28 cellular contexts compared by ENCODE assay signal in the genomic region with DNA sequence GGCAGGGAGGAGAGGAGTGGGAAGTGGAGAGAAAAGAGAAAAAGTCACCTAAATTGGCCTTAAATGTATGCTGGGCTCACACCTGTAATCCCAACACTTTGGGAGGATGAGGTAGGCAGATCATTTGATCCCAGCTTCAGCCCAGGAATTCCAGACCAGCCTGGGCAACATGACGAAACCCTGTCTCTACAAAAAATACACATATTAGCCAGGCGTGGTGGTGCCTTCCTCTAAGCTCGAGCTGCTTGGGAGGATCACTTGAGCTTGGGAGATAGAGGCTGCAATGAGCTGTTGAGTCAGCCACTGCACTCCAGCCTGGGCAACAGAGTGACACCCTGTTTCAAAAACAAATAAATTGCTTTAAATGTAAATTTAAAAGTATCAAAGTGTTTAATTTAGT. TPM values are rescaled to one million over a fixed set of nuclear protein-coding genes. Genes with fewer than 3 reads are reported as not detected.
DNase-seq lines count a peak whose midpoint lies in the region; ATAC-seq, FAIRE-seq and TF ChIP-seq lines count a peak whose summit lies in the region.
"Had no signal": no experiment of that assay in that cellular context is flagged by ENCODE, and none has a peak within 500 bp of the region (broad histone marks: within the 10 kb centered on the region; RNA-seq: fewer than 3 reads in every experiment).

No MANE protein-coding gene starts in this region.

- H4K91ac ChIP-seq in H1 (replicated peaks; ENCODE audit: insufficient read length, low read length), result no peak overlapping the region

- no peak overlapping the region for H3K14ac ChIP-seq in H1 (ENCODE audit: insufficient read length)

- H2BK20ac ChIP-seq in H1 (ENCODE audit: low read length), result no peak overlapping the region

- no peak overlapping the region for H3K4me3 Mint-ChIP-seq in activated CD4-positive, alpha-beta T cell treated with anti-CD3 and anti-CD28 coated beads for 36 hours
- H3K4me3 Mint-ChIP-seq in neural crest cell, result peak overlapping the region; percentile 35
- H3K4me3 Mint-ChIP-seq in osteocyte (ENCODE audit: unreplicated experiment), result no peak overlapping the region
- H3K4me3 Mint-ChIP-seq: natural killer cell had no signal

- H3K79me1 ChIP-seq in H1 (ENCODE audit: low read depth, low read length), result 0 out of 2 replicates have a peak, but pooled peaks cover 3% of the 10 kb centered on the region

- no peak overlapping the region for H3K4ac ChIP-seq in H1 (replicated peaks; ENCODE audit: insufficient read length, low read depth, low read length)

- H2BK120ac ChIP-seq in H1 (replicated peaks; ENCODE audit: low read depth, low read length), result no peak overlapping the region

- H3K27me3 ChIP-seq in H1 (replicated peaks in 1 of 4; ENCODE audit: control insufficient read depth in 3 of 4, extremely low read depth in 1 of 4, insufficient read depth in 3 of 4, low read length in 3 of 4), result no peaks in the 10 kb centered on the region
- H3K27me3 ChIP-seq: BLaER1 treated with 17β-estradiol and CSF1 and Interleukin-3, amounts not matched to agents 10 nM and 100 nM; uterus had no signal

- peaks cover 26 to 83% of the 10 kb centered on the region in 2 experiments for H3K79me2 ChIP-seq in H1 (ENCODE audit: control insufficient read depth in 1 of 2, insufficient read depth in 2 of 2, low read length in 2 of 2)

- no peak overlapping the region for H3K27ac ChIP-seq in H1 (ENCODE audit: low read depth, low read length)
- H3K27ac ChIP-seq: HL-60, uterus had no signal

- H3K4me2 ChIP-seq in H1 (ENCODE audit: insufficient read depth in 1 of 2, low read depth in 2 of 2, low read length in 2 of 2), result no peak overlapping the region

- H3K56ac ChIP-seq in H1 (replicated peaks; ENCODE audit: insufficient read length, low read depth, low read length), result no peak overlapping the region

- H2BK12ac ChIP-seq in H1 (ENCODE audit: low read depth, low read length), result no peak overlapping the region

- H3K27ac Mint-ChIP-seq in activated CD4-positive, alpha-beta T cell treated with anti-CD3 and anti-CD28 coated beads for 36 hours, result peak overlapping the region; percentile 33
- H3K27ac Mint-ChIP-seq in neural crest cell (ENCODE audit: unreplicated experiment) (no peak overlapping the region), osteocyte (ENCODE audit: unreplicated experiment) (no peak overlapping the region)
- H3K27ac Mint-ChIP-seq: IgD-negative memory B cell, natural killer cell, progenitor cell of endocrine pancreas had no signal

- no peak for TF ChIP-seq RAD21 in H1 (IDR thresholded peaks at IDR 0.05 in 1 of 2, conservative IDR thresholded peaks at IDR 0.05 in 1 of 2; ENCODE audit: low read depth in 2 of 2, low read length in 2 of 2)

- POLR2A ChIA-PET in activated CD4-positive, alpha-beta T cell treated with anti-CD3 and anti-CD28 coated beads for 36 hours (lab: Charles Lee), result interaction anchor here (0.6 kb wide), 2 partner anchors 12 to 138 kb away, joined by 5 to 6 read pairs; no protein-coding TSS in a partner anchor
- POLR2A ChIA-PET in H1 (lab: Charles Lee; ENCODE audit: partially characterized antibody), result interaction anchor here (0.7 to 2.6 kb wide), 3 partner anchors 9 to 20 kb away, joined by 3 to 10 read pairs (median 4); no protein-coding TSS in a partner anchor

- H3K23me2 ChIP-seq in H1 (ENCODE audit: low read depth, low read length), result peaks cover 9% of the 10 kb centered on the region

- H2BK15ac ChIP-seq in H1 (ENCODE audit: low read length), result no peak overlapping the region

- 89% methylated on average over 3 of the region's 3 CpGs; no CpG with 5 or more reads in 1 of the 2 experiments for WGBS in H1 (ENCODE audit: extremely low coverage in 1 of 2, insufficient coverage in 1 of 2, insufficient read length in 1 of 2, insufficient replicate concordance in 2 of 2, low coverage in 1 of 2, low lambda C conversion rate in 2 of 2, missing lambda C conversion rate in 1 of 2), 2 experiments

- CTCF ChIA-PET in activated CD4-positive, alpha-beta T cell treated with anti-CD3 and anti-CD28 coated beads for 36 hours (lab: Charles Lee), result interaction anchor here (0.6 to 4.2 kb wide), 3 partner anchors 13 to 113 kb away, joined by 3 to 13 read pairs (median 5); no protein-coding TSS in a partner anchor
- CTCF ChIA-PET in H1 (lab: Charles Lee; ENCODE audit: partially characterized antibody), result interaction anchor here (0.6 to 1.7 kb wide), 7 partner anchors 13 to 214 kb away, joined by 3 read pairs; no protein-coding TSS in a partner anchor

- no peak overlapping the region for H3K4me3 ChIP-seq in H1 (ENCODE audit: extremely low read depth in 1 of 4, insufficient read depth in 2 of 4, low read depth in 3 of 4, low read length in 4 of 4)
- H3K4me3 ChIP-seq: BLaER1 treated with 17β-estradiol and CSF1 and Interleukin-3, amounts not matched to agents 10 nM and 100 nM; uterus had no signal

- no peak overlapping the region for H3K9ac ChIP-seq in H1 (replicated peaks in 1 of 4; ENCODE audit: extremely low read depth in 1 of 4, low read depth in 3 of 4, low read length in 3 of 4)

- H2AFZ ChIP-seq in H1 (ENCODE audit: low read length), result no peak overlapping the region

- H3K36me3 ChIP-seq in H1 (ENCODE audit: control insufficient read depth in 2 of 4, insufficient read depth in 4 of 4, low read length in 3 of 4), result no peaks in the 10 kb centered on the region
- H3K36me3 ChIP-seq: uterus had no signal

- no peak for TF ChIP-seq EP300 in H1 (IDR thresholded peaks at IDR 0.05; ENCODE audit: borderline replicate concordance in 1 of 2, low read depth in 2 of 2, low read length in 2 of 2)

- TF ChIP-seq CTCF in H1 (IDR thresholded peaks at IDR 0.05; ENCODE audit: control extremely low read depth in 1 of 3, insufficient read depth in 1 of 3, low read depth in 1 of 3, low read length in 3 of 3) (no peak), neural crest cell (conservative IDR thresholded peaks at IDR 0.05) (no peak), osteocyte (IDR thresholded peaks at IDR 0.05) (no peak)

- peaks cover 5 to 13% of the 10 kb centered on the region in 2 experiments for H4K20me1 ChIP-seq in H1 (replicated peaks in 1 of 2; ENCODE audit: control insufficient read depth in 1 of 2, insufficient read depth in 2 of 2, low read length in 2 of 2)

- no peaks in the 10 kb centered on the region for H3K27me3 Mint-ChIP-seq in activated CD4-positive, alpha-beta T cell treated with anti-CD3 and anti-CD28 coated beads for 36 hours
- H3K27me3 Mint-ChIP-seq in neural crest cell (ENCODE audit: low read depth), result no peaks in the 10 kb centered on the region
- H3K27me3 Mint-ChIP-seq in osteocyte (ENCODE audit: unreplicated experiment), result no peaks in the 10 kb centered on the region
- H3K27me3 Mint-ChIP-seq: IgD-negative memory B cell, progenitor cell of endocrine pancreas had no signal

- no peak overlapping the region for H3K18ac ChIP-seq in H1 (ENCODE audit: extremely low read depth, low read length)

- H2AK5ac ChIP-seq in H1 (ENCODE audit: low read depth, low read length), result no peak overlapping the region

- ATAC-seq in activated CD4-positive, alpha-beta T cell treated with anti-CD3 and anti-CD28 coated beads for 36 hours, result no peak
- ATAC-seq: natural killer cell had no signal

- TF ChIP-seq POLR2A in H1 (IDR thresholded peaks at IDR 0.05; ENCODE audit: control extremely low read depth in 1 of 2, low read depth in 2 of 2, low read length in 2 of 2), result no peak

- H3K4me1 Mint-ChIP-seq in activated CD4-positive, alpha-beta T cell treated with anti-CD3 and anti-CD28 coated beads for 36 hours, result peaks cover 39% of the 10 kb centered on the region
- H3K4me1 Mint-ChIP-seq in neural crest cell (peaks cover 34% of the 10 kb centered on the region), osteocyte (ENCODE audit: unreplicated experiment) (peaks cover 28% of the 10 kb centered on the region)

- peaks cover 7% of the 10 kb centered on the region for H3K36me3 Mint-ChIP-seq in activated CD4-positive, alpha-beta T cell treated with anti-CD3 and anti-CD28 coated beads for 36 hours (ENCODE audit: low read depth)
- no peaks in the 10 kb centered on the region for H3K36me3 Mint-ChIP-seq in neural crest cell (ENCODE audit: low read depth)
- H3K36me3 Mint-ChIP-seq in osteocyte (ENCODE audit: unreplicated experiment), result no peaks in the 10 kb centered on the region
- H3K36me3 Mint-ChIP-seq: IgD-negative memory B cell, natural killer cell had no signal

- no peak overlapping the region for H4K5ac ChIP-seq in H1 (ENCODE audit: insufficient read length, low read depth, low read length)

- no peak for FAIRE-seq in H1 (lab: Jason Lieb, UNC)
- FAIRE-seq in GM19239 (lab: Jason Lieb, UNC), result no peak
- FAIRE-seq: astrocyte, islet of Langerhans had no signal

- no peaks in the 10 kb centered on the region for H3K9me3 ChIP-seq in H1 (ENCODE audit: insufficient read depth in 2 of 2, low read depth in 1 of 2, low read length in 1 of 2)
- H3K9me3 ChIP-seq: BLaER1 treated with 17β-estradiol and CSF1 and Interleukin-3, amounts not matched to agents 10 nM and 100 nM; uterus had no signal

- H3K4me1 ChIP-seq in H1 (replicated peaks in 1 of 4; ENCODE audit: control insufficient read depth in 3 of 4, insufficient read depth in 4 of 4, low read length in 3 of 4), result peaks cover 2 to 8% (median 5%) of the 10 kb centered on the region in 4 experiments; a peak in 6 of 7 replicates

- DNase-seq in activated CD4-positive, alpha-beta T cell treated with anti-CD3 and anti-CD28 coated beads for 36 hours, result no peak
- no peak for DNase-seq in activated CD4-positive, alpha-beta T cell treated with anti-CD3 and anti-CD28 coated beads, Interleukin-2, amount 50 U/mL, for 48 hours
- DNase-seq in M059J (ENCODE audit: low read depth) (peak; percentile 14), H1 (ENCODE audit: low read depth in 1 of 2, low spot score in 2 of 2) (no peak), neural crest cell (ENCODE audit: low read depth, low spot score) (no peak), GM19239 (ENCODE audit: insufficient read length, low spot score) (no peak), osteocyte (ENCODE audit: extremely low spot score, unreplicated experiment) (no peak)
- DNase-seq in activated naive CD4-positive, alpha-beta T cell (lab: John Stamatoyannopoulos, UW), result no peak
- DNase-seq: activated naive CD4-positive, alpha-beta T cell treated with Interleukin-2 at 50 U/mL for 16 hours; activated T-cell treated with anti-CD3 and anti-CD28 coated beads for 4 hours; DMS 273 treated with DMSO at 0.1 percent for 48 hours; GDM1; H7; natural killer cell; NCI-H1092; NCI-H2029 treated with DMSO at 0.1 percent for 48 hours; NCI-H510A treated with DMSO at 0.1 percent for 48 hours; stimulated activated CD8-positive, alpha-beta memory T cell treated with anti-CD3 and anti-CD28 coated beads, Interleukin-4, amount 100 ng/mL, for 48 hours; SW 1271; uterus had no signal

- H4K8ac ChIP-seq in H1 (ENCODE audit: extremely low read depth, insufficient read depth, low read length), result no peak overlapping the region; the same call in 1 of the 2 replicates

- H2BK5ac ChIP-seq in H1 (ENCODE audit: low read depth, low read length), result peak overlapping the region; percentile 55; the same call in 1 of the 2 replicates

- intact Hi-C loops in activated CD4-positive, alpha-beta T cell treated with anti-CD3 and anti-CD28 coated beads for 36 hours (cut with DNase I, micrococcal nuclease), result no loop called here

- no peak overlapping the region for H3K23ac ChIP-seq in H1 (ENCODE audit: insufficient read length)

- H3K9me3 Mint-ChIP-seq in activated CD4-positive, alpha-beta T cell treated with anti-CD3 and anti-CD28 coated beads for 36 hours (ENCODE audit: low read depth), result no peaks in the 10 kb centered on the region
- no peaks in the 10 kb centered on the region for H3K9me3 Mint-ChIP-seq in neural crest cell
- H3K9me3 Mint-ChIP-seq in osteocyte (ENCODE audit: unreplicated experiment), result no peaks in the 10 kb centered on the region
- H3K9me3 Mint-ChIP-seq: IgD-negative memory B cell, natural killer cell had no signal

RNA-seq across cellular contexts. Expression of a gene that starts 3.9 kb away (rescaled TPM):
- total RNA-seq in activated CD4-positive, alpha-beta T cell treated with anti-CD3 and anti-CD28 coated beads for 36 hours, result 10 to 100 TPM; 29.3 to 33.2 TPM
- total RNA-seq in M059J (2014; rRNA removed; shearing (Covaris generic)), result 9.0 and 18.8 TPM in 2 replicates
- total RNA-seq in H1 (2021; fragmentation: NEBNext Ultra II Directional; extraction: Animal tissue kit (Norgen Biotek cat#: 25700)), result 57.6 and 57.8 TPM in 2 replicates
- polyA plus RNA-seq in H1 (2011; rRNA removed), result 22.3 and 23.1 TPM in 2 replicates
- polyA plus RNA-seq in H1 (2011; cell fraction: cytosol; rRNA removed), result 20.2 TPM
- 20.2 TPM for polyA plus RNA-seq in H1 (2011; cell fraction: nucleus; rRNA removed)
- 16.4 to 25.4 TPM (median 21.1 TPM) in 4 replicates for polyA plus RNA-seq in H1 (2012, experiment 1 of 2)
- polyA plus RNA-seq in H1 (2012, experiment 2 of 2), result 2.4 TPM
- 17.2 TPM for polyA plus RNA-seq in H1 (2013, experiment 1 of 2)
- polyA plus RNA-seq in H1 (2013, experiment 2 of 2), result 16.4 TPM
- 39.5 and 40.1 TPM in 2 replicates for polyA minus RNA-seq in H1 (2011; rRNA and poly(A)+ RNA removed)
- polyA minus RNA-seq in H1 (2011; cell fraction: cytosol; rRNA and poly(A)+ RNA removed), result 23.2 TPM
- polyA minus RNA-seq in H1 (2011; cell fraction: nucleus; rRNA and poly(A)+ RNA removed), result 26.6 TPM
- total RNA-seq in neural crest cell (43.5 and 44.1 TPM in 2 replicates), osteocyte (20.8 and 21.7 TPM in 2 replicates)

RNA-seq across cellular contexts. Expression of a gene that starts 24.8 kb away (rescaled TPM):
- under 1 TPM in 1 of 2 experiments, not detected in 1; 0.21 TPM for total RNA-seq in activated CD4-positive, alpha-beta T cell treated with anti-CD3 and anti-CD28 coated beads for 36 hours
- total RNA-seq in M059J (2014; rRNA removed; shearing (Covaris generic)), result not detected in 2 replicates
- not detected in 2 replicates for total RNA-seq in H1 (2021; fragmentation: NEBNext Ultra II Directional; extraction: Animal tissue kit (Norgen Biotek cat#: 25700))
- polyA plus RNA-seq in H1 (2011; rRNA removed), result 0.05 and 0.20 TPM in 2 replicates
- polyA plus RNA-seq in H1 (2011; cell fraction: cytosol; rRNA removed), result 0.06 TPM
- 1.0 TPM for polyA plus RNA-seq in H1 (2011; cell fraction: nucleus; rRNA removed)
- 0.11 to 0.41 TPM (median 0.19 TPM) in 3 of 4 replicates, not detected in the other for polyA plus RNA-seq in H1 (2012, experiment 1 of 2)
- polyA plus RNA-seq in H1 (2012, experiment 2 of 2), result 0.08 TPM
- polyA plus RNA-seq in H1 (2013, experiment 1 of 2), result not detected
- polyA plus RNA-seq in H1 (2013, experiment 2 of 2), result 0.11 TPM
- polyA minus RNA-seq in H1 (2011; rRNA and poly(A)+ RNA removed), result 0.28 TPM in 1 of 2 replicates, not detected in the other
- polyA minus RNA-seq in H1 (2011; cell fraction: cytosol; rRNA and poly(A)+ RNA removed), result not detected
- not detected for polyA minus RNA-seq in H1 (2011; cell fraction: nucleus; rRNA and poly(A)+ RNA removed)
- 0.14 and 0.42 TPM in 2 replicates for total RNA-seq in neural crest cell
- not detected in 2 replicates for total RNA-seq in osteocyte
- total RNA-seq: A673, astrocyte, H7, lung microvascular endothelial cell had no signal
- polyA plus RNA-seq: IgD-negative memory B cell had no signal

RNA-seq across cellular contexts. Expression of a gene that starts 41.5 kb away (rescaled TPM):
- 10 to 100 TPM; 18.2 to 25.0 TPM for total RNA-seq in activated CD4-positive, alpha-beta T cell treated with anti-CD3 and anti-CD28 coated beads for 36 hours
- total RNA-seq in M059J (2014; rRNA removed; shearing (Covaris generic)), result 15.9 and 16.8 TPM in 2 replicates
- 12.9 and 13.2 TPM in 2 replicates for total RNA-seq in H1 (2021; fragmentation: NEBNext Ultra II Directional; extraction: Animal tissue kit (Norgen Biotek cat#: 25700))
- 18.6 and 30.5 TPM in 2 replicates for polyA plus RNA-seq in H1 (2011; rRNA removed)
- polyA plus RNA-seq in H1 (2011; cell fraction: cytosol; rRNA removed), result 18.6 TPM
- 42.3 TPM for polyA plus RNA-seq in H1 (2011; cell fraction: nucleus; rRNA removed)
- 9.7 to 18.1 TPM (median 14.2 TPM) in 4 replicates for polyA plus RNA-seq in H1 (2012, experiment 1 of 2)
- 16.4 TPM for polyA plus RNA-seq in H1 (2012, experiment 2 of 2)
- 10.0 TPM for polyA plus RNA-seq in H1 (2013, experiment 1 of 2)
- 9.6 TPM for polyA plus RNA-seq in H1 (2013, experiment 2 of 2)
- 18.7 and 19.9 TPM in 2 replicates for polyA minus RNA-seq in H1 (2011; rRNA and poly(A)+ RNA removed)
- polyA minus RNA-seq in H1 (2011; cell fraction: cytosol; rRNA and poly(A)+ RNA removed), result 15.4 TPM
- 21.6 TPM for polyA minus RNA-seq in H1 (2011; cell fraction: nucleus; rRNA and poly(A)+ RNA removed)
- total RNA-seq in neural crest cell, result 9.1 and 9.3 TPM in 2 replicates
- 8.9 and 10.0 TPM in 2 replicates for total RNA-seq in osteocyte
